In genomic region chr9:33447404-33448158, GRCh38 we compare ENCODE assay signal across 8 cellular contexts. TPM values are rescaled to one million over a fixed set of nuclear protein-coding genes. Genes with fewer than 3 reads are reported as not detected.
DNase-seq lines count a peak whose midpoint lies in the region; ATAC-seq and TF ChIP-seq lines count a peak whose summit lies in the region.

Gene AQP3, minus strand, starts transcription at chr9:33447593. Its CDS starts 63 bp downstream, at chr9:33447530.

- H3K9me3 Mint-ChIP-seq in MCF 10A (ENCODE audit: unreplicated experiment), result no peaks in the 10 kb centered on the region

- POLR2A ChIA-PET in MCF 10A (lab: Yijun Ruan, JAX), result interaction anchor here (0.6 to 1.6 kb wide), 8 partner anchors 17 to 241 kb away, joined by 3 to 6 read pairs (median 4); partner anchors contain the start of gene NOL6

- no TSS peak for BruUV-seq in MCF 10A (replicated peaks; lab: Mats Ljungman, UMichigan)

- TF ChIP-seq CTCF in LNCaP clone FGC (IDR thresholded peaks at IDR 0.05; ENCODE audit: control insufficient read depth, extremely low read depth, insufficient read depth) (peak; percentile 61), MCF 10A (IDR thresholded peaks at IDR 0.05; ENCODE audit: unreplicated experiment) (no peak)

- no peak for ATAC-seq in HG02759 (IDR thresholded peaks at IDR 0.05; ENCODE audit: unreplicated experiment)

- CTCF ChIA-PET in MCF 10A (lab: Yijun Ruan, JAX), result interaction anchor here (0.5 to 3.8 kb wide), 21 partner anchors 10 to 304 kb away, joined by 3 to 24 read pairs (median 3); partner anchors contain the start of gene NOL6

- H3K36me3 Mint-ChIP-seq in MCF 10A (ENCODE audit: insufficient read depth, unreplicated experiment), result peaks cover 6% of the 10 kb centered on the region

- H3K27ac Mint-ChIP-seq in MCF 10A (ENCODE audit: low read depth, unreplicated experiment), result peak within 1 kb of the TSS; percentile 47

- peak within 1 kb of the TSS; percentile 67 for H3K4me3 Mint-ChIP-seq in MCF 10A (ENCODE audit: unreplicated experiment)

- intact Hi-C loops in MCF 10A (cut with micrococcal nuclease), result no loop called here

- H3K27me3 Mint-ChIP-seq in MCF 10A (ENCODE audit: insufficient read depth, unreplicated experiment), result no peaks in the 10 kb centered on the region

- peak within 1 kb of the TSS; percentile 67 for H3K4me3 ChIP-seq in LNCaP clone FGC (ENCODE audit: low read depth, low read length)

- peaks cover 44% of the 10 kb centered on the region for H3K4me1 Mint-ChIP-seq in MCF 10A (ENCODE audit: insufficient read depth, unreplicated experiment)

- DNase-seq in SIG-M5 treated with dmso at 0.1 percent for 504 hours (lab: John Stamatoyannopoulos, UW; ENCODE audit: unreplicated experiment) (peak; percentile 15), SIG-M5 (lab: John Stamatoyannopoulos, UW) (no peak), LNCaP clone FGC (ENCODE audit: low read depth) (no peak), T-helper 9 cell (peak; percentile 70), MCF 10A (ENCODE audit: unreplicated experiment) (no peak), inferior parietal cortex (ENCODE audit: extremely low spot score) (peak; percentile 15)
- peak; percentile 34 to 55 (median 37) for DNase-seq in stimulated activated CD4-positive, alpha-beta T cell treated with anti-CD3 and anti-CD28 coated beads, Interleukin-12 subunit alpha, Interleukin-12 subunit beta, amount 100 ng/mL, for 48 hours (ENCODE audit: low read depth in 2 of 3, low spot score in 1 of 3)

RNA-seq across cellular contexts. Expression of gene AQP3, which starts in this region (rescaled TPM):
- total RNA-seq in MCF 10A (2022), result 0.83 and 0.89 TPM in 2 replicates

Comparison
In these comparisons a context has a peak if more than half of its experiments do, and no peak if none do; other contexts are left out.
1. DNase-seq: peak in SIG-M5 treated with dmso at 0.1 percent for 504 hours (single experiment), T-helper 9 cell (single experiment), inferior parietal cortex (single experiment) and stimulated activated CD4-positive, alpha-beta T cell treated with anti-CD3 and anti-CD28 coated beads, Interleukin-12 subunit alpha, Interleukin-12 subunit beta, amount 100 ng/mL, for 48 hours (3 of 3); none in SIG-M5 (single experiment), LNCaP clone FGC (single experiment) and MCF 10A (single experiment).